1 cellular context compared by ENCODE assay signal in the genomic region with DNA sequence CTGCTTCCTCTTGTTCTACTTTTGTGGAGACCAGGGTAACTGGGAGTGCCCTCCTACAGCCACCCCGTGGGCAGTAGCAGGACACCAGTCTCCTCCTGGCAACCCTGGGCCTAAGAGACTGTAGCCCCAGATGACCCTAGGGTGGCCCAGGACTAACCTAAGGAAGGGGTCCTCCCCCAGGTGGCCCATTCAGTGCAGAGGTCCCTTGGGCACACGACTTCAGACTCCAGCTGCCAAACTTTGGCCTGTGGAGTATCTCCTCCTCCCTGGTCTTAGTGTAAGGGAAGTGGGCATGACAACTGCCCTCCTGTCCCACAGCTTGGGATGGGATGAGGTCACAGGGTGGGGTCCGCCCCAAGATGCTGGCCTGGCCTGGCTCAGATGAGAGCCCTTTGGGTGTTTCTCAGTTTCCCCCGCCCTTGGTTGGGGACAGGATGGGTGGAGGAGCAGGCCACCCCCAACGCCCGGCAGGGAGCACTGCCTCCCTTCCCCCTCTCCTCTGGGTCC.
TF ChIP-seq lines count a peak whose summit lies in the region.

No MANE protein-coding gene starts in this region.

TF ChIP-seq in GM23338, 12 proteins besides CTCF, POLR2A, EP300 and RAD21:
- TF ChIP-seq NANOG (IDR thresholded peaks at IDR 0.05; ENCODE audit: borderline replicate concordance) = no peak
- TF ChIP-seq CREB1 (CRISPR knock-in tag; IDR thresholded peaks at IDR 0.05; ENCODE audit: low read depth) = no peak
- TF ChIP-seq EZH2phosphoT487 (IDR thresholded peaks at IDR 0.05; ENCODE audit: unreplicated experiment) = no peak
- TF ChIP-seq, protein P1, sequence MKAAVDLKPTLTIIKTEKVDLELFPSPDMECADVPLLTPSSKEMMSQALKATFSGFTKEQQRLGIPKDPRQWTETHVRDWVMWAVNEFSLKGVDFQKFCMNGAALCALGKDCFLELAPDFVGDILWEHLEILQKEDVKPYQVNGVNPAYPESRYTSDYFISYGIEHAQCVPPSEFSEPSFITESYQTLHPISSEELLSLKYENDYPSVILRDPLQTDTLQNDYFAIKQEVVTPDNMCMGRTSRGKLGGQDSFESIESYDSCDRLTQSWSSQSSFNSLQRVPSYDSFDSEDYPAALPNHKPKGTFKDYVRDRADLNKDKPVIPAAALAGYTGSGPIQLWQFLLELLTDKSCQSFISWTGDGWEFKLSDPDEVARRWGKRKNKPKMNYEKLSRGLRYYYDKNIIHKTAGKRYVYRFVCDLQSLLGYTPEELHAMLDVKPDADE (IDR thresholded peaks at IDR 0.05) = no peak
- TF ChIP-seq, protein P2, sequence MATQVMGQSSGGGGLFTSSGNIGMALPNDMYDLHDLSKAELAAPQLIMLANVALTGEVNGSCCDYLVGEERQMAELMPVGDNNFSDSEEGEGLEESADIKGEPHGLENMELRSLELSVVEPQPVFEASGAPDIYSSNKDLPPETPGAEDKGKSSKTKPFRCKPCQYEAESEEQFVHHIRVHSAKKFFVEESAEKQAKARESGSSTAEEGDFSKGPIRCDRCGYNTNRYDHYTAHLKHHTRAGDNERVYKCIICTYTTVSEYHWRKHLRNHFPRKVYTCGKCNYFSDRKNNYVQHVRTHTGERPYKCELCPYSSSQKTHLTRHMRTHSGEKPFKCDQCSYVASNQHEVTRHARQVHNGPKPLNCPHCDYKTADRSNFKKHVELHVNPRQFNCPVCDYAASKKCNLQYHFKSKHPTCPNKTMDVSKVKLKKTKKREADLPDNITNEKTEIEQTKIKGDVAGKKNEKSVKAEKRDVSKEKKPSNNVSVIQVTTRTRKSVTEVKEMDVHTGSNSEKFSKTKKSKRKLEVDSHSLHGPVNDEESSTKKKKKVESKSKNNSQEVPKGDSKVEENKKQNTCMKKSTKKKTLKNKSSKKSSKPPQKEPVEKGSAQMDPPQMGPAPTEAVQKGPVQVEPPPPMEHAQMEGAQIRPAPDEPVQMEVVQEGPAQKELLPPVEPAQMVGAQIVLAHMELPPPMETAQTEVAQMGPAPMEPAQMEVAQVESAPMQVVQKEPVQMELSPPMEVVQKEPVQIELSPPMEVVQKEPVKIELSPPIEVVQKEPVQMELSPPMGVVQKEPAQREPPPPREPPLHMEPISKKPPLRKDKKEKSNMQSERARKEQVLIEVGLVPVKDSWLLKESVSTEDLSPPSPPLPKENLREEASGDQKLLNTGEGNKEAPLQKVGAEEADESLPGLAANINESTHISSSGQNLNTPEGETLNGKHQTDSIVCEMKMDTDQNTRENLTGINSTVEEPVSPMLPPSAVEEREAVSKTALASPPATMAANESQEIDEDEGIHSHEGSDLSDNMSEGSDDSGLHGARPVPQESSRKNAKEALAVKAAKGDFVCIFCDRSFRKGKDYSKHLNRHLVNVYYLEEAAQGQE (IDR thresholded peaks at IDR 0.05; ENCODE audit: unreplicated experiment) = no peak
- no peak for TF ChIP-seq POLR2AphosphoS5 (IDR thresholded peaks at IDR 0.05; ENCODE audit: low read depth)
- TF ChIP-seq ZNF114 (CRISPR knock-in tag; IDR thresholded peaks at IDR 0.05) = no peak
- no peak for TF ChIP-seq JUNB (IDR thresholded peaks at IDR 0.05; ENCODE audit: unreplicated experiment)
